ENCODE assay signal across 7 cellular contexts in the genomic region with DNA sequence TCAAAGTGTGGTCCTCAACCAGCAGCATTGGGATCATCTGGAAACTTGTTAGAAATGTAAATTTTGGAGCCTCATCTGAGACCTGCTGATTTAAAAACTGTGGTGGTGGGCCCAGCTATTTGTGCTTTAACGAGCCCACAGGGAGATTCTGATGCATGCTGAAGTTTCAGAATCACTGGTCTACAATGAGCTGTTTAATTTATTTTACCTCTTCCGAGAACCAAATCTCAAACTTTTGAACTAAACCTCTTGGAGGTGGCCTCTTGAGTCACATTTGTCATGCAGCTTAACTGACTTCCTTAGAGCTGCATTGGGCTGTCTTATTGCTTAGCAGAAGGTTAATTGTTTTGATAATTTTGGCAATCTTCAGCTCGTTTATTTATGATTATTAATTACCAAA.
"Had no signal": no experiment of that assay in that cellular context is flagged by ENCODE, and none has a peak within 500 bp of the region (broad histone marks: within the 10 kb centered on the region; RNA-seq: fewer than 3 reads in every experiment).

No MANE protein-coding gene starts in this region.

- H3K4me3 ChIP-seq: K562 had no signal

- H3K4me1 Mint-ChIP-seq: IgD-negative memory B cell had no signal

- DNase-seq: IMR-90, KBM-7, KG1 had no signal

- H3K27ac Mint-ChIP-seq: IgD-negative memory B cell had no signal

- ATAC-seq: HepG2, K562 had no signal

- H3K4me3 Mint-ChIP-seq: IgD-negative memory B cell had no signal

- H3K9me3 Mint-ChIP-seq: IgD-negative memory B cell had no signal

- H3K36me3 Mint-ChIP-seq: IgD-negative memory B cell had no signal

- H3K27ac ChIP-seq: HL-60 had no signal
